In the genomic region with DNA sequence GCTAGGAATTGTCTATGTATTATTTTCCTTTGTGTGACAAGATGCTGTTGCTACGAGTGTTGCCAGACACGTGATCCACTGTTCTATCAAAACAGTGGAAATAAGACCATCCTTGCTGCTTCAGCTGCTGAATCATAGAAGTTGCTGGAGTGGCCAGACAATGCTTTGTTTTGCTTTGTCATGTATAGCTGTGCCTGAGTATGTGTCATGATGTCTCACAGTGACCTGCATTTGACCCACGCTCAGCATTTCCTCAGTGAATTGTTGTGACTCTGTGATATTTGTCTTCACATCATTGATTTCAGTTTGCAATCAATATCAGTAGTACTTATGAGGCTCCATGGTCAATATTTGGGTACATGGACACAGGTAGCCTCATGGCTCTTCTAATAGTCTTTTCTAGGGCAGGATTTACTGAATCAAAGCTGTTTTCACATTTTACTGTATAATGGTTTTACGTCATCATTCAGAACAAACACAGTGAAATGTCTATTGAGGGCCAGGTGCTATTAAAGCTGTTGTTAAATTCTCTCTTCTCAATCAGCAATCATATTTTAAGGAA, we compare ENCODE assay signal across 11 cellular contexts. TPM values are rescaled to one million over a fixed set of nuclear protein-coding genes. Genes with fewer than 3 reads are reported as not detected.
A peak's percentile ranks its signal among the peaks of the same experiment; 100 is the strongest.
DNase-seq lines count a peak whose midpoint lies in the region; ATAC-seq, FAIRE-seq and TF ChIP-seq lines count a peak whose summit lies in the region.
"Had no signal": no experiment of that assay in that cellular context is flagged by ENCODE, and none has a peak within 500 bp of the region (broad histone marks: within the 10 kb centered on the region; RNA-seq: fewer than 3 reads in every experiment).

No MANE protein-coding gene starts in this region.

- H3K4me2 ChIP-seq in GM23248 (ENCODE audit: unreplicated experiment) = peak overlapping the region; percentile 70

- H2AFZ ChIP-seq in GM23248 = no peak overlapping the region

- H3K79me2 ChIP-seq in GM23248 (ENCODE audit: insufficient read depth) = peaks cover 50% of the 10 kb centered on the region

- H4K20me1 ChIP-seq in GM23248 (ENCODE audit: insufficient read depth) = no peaks in the 10 kb centered on the region

- in situ Hi-C loops in GM23248 (cut with MboI) = no loop called here

- peak; percentile 96 for FAIRE-seq in RCC 7860 (lab: Jason Lieb, UNC)

- 0 out of 2 replicates have a peak, but pooled peaks cover 16% of the 10 kb centered on the region for H3K36me3 ChIP-seq in GM23248 (ENCODE audit: low read depth)
- H3K36me3 ChIP-seq: thoracic aorta had no signal

- H3K4me3 ChIP-seq in GM23248 (no peak overlapping the region), epithelial cell of proximal tubule (ENCODE audit: low read depth, low read length) (no peak overlapping the region)
- H3K4me3 ChIP-seq: spleen, thoracic aorta had no signal

- no peak for TF ChIP-seq CTCF in epithelial cell of proximal tubule (conservative IDR thresholded peaks at IDR 0.05; ENCODE audit: low read depth, low read length)

- peaks cover 17% of the 10 kb centered on the region for H3K4me1 ChIP-seq in GM23248 (ENCODE audit: insufficient read depth)

- H3K27me3 ChIP-seq in GM23248 (replicated peaks; ENCODE audit: insufficient read depth) = no peaks in the 10 kb centered on the region
- H3K27me3 ChIP-seq: spleen had no signal

- DNase-seq in GM23248 (peak; percentile 98), RCC 7860 (ENCODE audit: low spot score) (peak; percentile 99), epithelial cell of proximal tubule (ENCODE audit: low read depth) (peak; percentile 82), pulmonary artery endothelial cell (ENCODE audit: low read depth, low spot score) (peak; percentile 88), NCI-H345 (lab: John Stamatoyannopoulos, UW) (no peak), NCI-H2171 treated with DMSO at 0.1 percent for 48 hours (lab: John Stamatoyannopoulos, UW) (no peak)
- DNase-seq: activated naive CD8-positive, alpha-beta T cell treated with anti-CD3 and anti-CD28 coated beads, Interleukin-2, amount 10 ng/mL, durations not matched to agents 7 days and 5 days; NCI-H1694; spleen had no signal

- H3K9me2 ChIP-seq in GM23248 (ENCODE audit: insufficient read depth) = no peaks in the 10 kb centered on the region

- 23 to 24% methylated on average over 4 of the region's 4 CpGs for WGBS in GM23248 (ENCODE audit: low coverage in 1 of 2, low lambda C conversion rate in 2 of 2, missing lambda C conversion rate in 2 of 2), 2 experiments

- H3F3A ChIP-seq in GM23248 (ENCODE audit: insufficient read depth) = peaks cover 14% of the 10 kb centered on the region

- H3K9me3 ChIP-seq in GM23248 (ENCODE audit: low read depth) = no peaks in the 10 kb centered on the region
- H3K9me3 ChIP-seq: thoracic aorta had no signal

- ATAC-seq in HG02571 (IDR thresholded peaks at IDR 0.05; ENCODE audit: unreplicated experiment) = no peak

- H3K27ac ChIP-seq in GM23248 = peak overlapping the region; percentile 87
- H3K27ac ChIP-seq: spleen, thoracic aorta had no signal

- H3K9ac ChIP-seq in GM23248 = peak overlapping the region; percentile 68

RNA-seq across cellular contexts. Expression of gene MTPN, which starts 53.4 kb away (rescaled TPM):
- 145 and 159 TPM in 2 replicates for total RNA-seq in GM23248 (2014; rRNA removed; shearing (Covaris generic))
- polyA plus RNA-seq in GM23248 (2016; fragmentation: Nextera tagmentation; extraction: Ambion mirVana) = 130 and 133 TPM in 2 replicates
- 120 and 124 TPM in 2 replicates for total RNA-seq in epithelial cell of proximal tubule
- 153 and 159 TPM in 2 replicates for total RNA-seq in pulmonary artery endothelial cell

Comparison
In these comparisons a context has a peak if more than half of its experiments do, and no peak if none do; other contexts are left out.
1. DNase-seq: peak in GM23248 (single experiment), RCC 7860 (single experiment), epithelial cell of proximal tubule (single experiment) and pulmonary artery endothelial cell (single experiment); none in NCI-H345 (single experiment) and NCI-H2171 treated with DMSO at 0.1 percent for 48 hours (single experiment).